Comparison of ENCODE assay signal across 8 cellular contexts in genomic region chr14:22850944-22851790, GRCh38. TPM values are rescaled to one million over a fixed set of nuclear protein-coding genes. Genes with fewer than 3 reads are reported as not detected.
DNase-seq lines count a peak whose midpoint lies in the region; ATAC-seq and FAIRE-seq lines count a peak whose summit lies in the region.

No MANE protein-coding gene starts in this region.

- H3K36me3 ChIP-seq in small intestine (ENCODE audit: control insufficient read depth in 2 of 2, insufficient read depth in 2 of 2, low read length in 2 of 2) (peaks cover 0 to 3% of the 10 kb centered on the region in 2 donors), HAP-1 (replicated peaks) (no peaks in the 10 kb centered on the region)

- no peak for ATAC-seq in GM21381 (IDR thresholded peaks at IDR 0.05; ENCODE audit: unreplicated experiment)

- H3K4me3 ChIP-seq in small intestine (ENCODE audit: low read depth in 1 of 2, low read length in 2 of 2): no peak overlapping the region
- no peak overlapping the region for H3K4me3 ChIP-seq in HAP-1

- no peaks in the 10 kb centered on the region for H3K27me3 ChIP-seq in small intestine (ENCODE audit: control insufficient read depth in 2 of 2, insufficient read depth in 2 of 2, low read length in 2 of 2)
- H3K27me3 ChIP-seq in HAP-1 (ENCODE audit: low read depth): no peaks in the 10 kb centered on the region

- H3K4me1 ChIP-seq in small intestine (ENCODE audit: control insufficient read depth in 2 of 2, insufficient read depth in 1 of 2, low read depth in 1 of 2, low read length in 1 of 2) (peaks cover 0 to 6% of the 10 kb centered on the region in 2 donors), HAP-1 (0 out of 2 replicates have a peak, but pooled peaks cover 2% of the 10 kb centered on the region)

- WGBS in small intestine, 3 donors: 64 to 81% (median 75%) methylated on average over 9 of the region's 9 CpGs

- in situ Hi-C loops in HAP-1 (cut with MboI; ENCODE audit: low sequenced_read_pairs): loop anchor here (25.0 kb wide), 1 partner anchor 464 kb away; no protein-coding TSS in a partner anchor

- FAIRE-seq in small intestine (lab: Jason Lieb, UNC): no peak

- DNase-seq in activated T-cell treated with anti-CD3 and anti-CD28 coated beads, Interleukin-2, amount 50 U/mL, for 48 hours: peak; percentile 60 to 71
- no peak for DNase-seq in activated T-cell treated with anti-CD3 and anti-CD28 coated beads, Interleukin-2, amount 50 U/mL, for 1 hour
- DNase-seq in amygdala (lab: John Stamatoyannopoulos, UW) (peak in 39 of 56 donors; percentile 8 to 84 (median 56)), hepatic stellate cell (ENCODE audit: low spot score) (peak; percentile 90), small intestine (no peak), HAP-1 (ENCODE audit: low spot score in 2 of 2) (no peak), iPS-NIHi11 (ENCODE audit: low spot score) (no peak)

- no peaks in the 10 kb centered on the region for H3K9me3 ChIP-seq in small intestine (ENCODE audit: control insufficient read depth, low read depth)
- no peaks in the 10 kb centered on the region for H3K9me3 ChIP-seq in HAP-1

- peak overlapping the region; percentile 37 to 94 for H3K27ac ChIP-seq in small intestine (ENCODE audit: low read depth in 1 of 2, low read length in 1 of 2)

RNA-seq across cellular contexts. Expression of gene MMP14, which starts 14.8 kb away (rescaled TPM):
- 100 to 1,000 TPM in 1 of 3 donors, 10 to 100 TPM in 1, 1 to 10 TPM in 1; 6.9 to 105 (median 16.8) TPM for polyA plus RNA-seq in small intestine

RNA-seq across cellular contexts. Expression of gene LRP10, which starts 20.4 kb away (rescaled TPM):
- 10 to 100 TPM; 19.7 to 87.3 (median 28.4) TPM for polyA plus RNA-seq in small intestine

RNA-seq across cellular contexts. Expression of gene MRPL52, which starts 21.5 kb away (rescaled TPM):
- 100 to 1,000 TPM; 117 to 164 (median 147) TPM for polyA plus RNA-seq in small intestine

RNA-seq across cellular contexts. Expression of gene REM2, which starts 31.9 kb away (rescaled TPM):
- 1 to 10 TPM in 1 of 3 donors, under 1 TPM in 2; 0.45 to 1.1 (median 0.90) TPM for polyA plus RNA-seq in small intestine

RNA-seq across cellular contexts. Expression of gene SLC7A7, which starts 35.9 kb away (rescaled TPM):
- 100 to 1,000 TPM in 2 of 3 donors, 10 to 100 TPM in 1; 52.9 to 355 (median 218) TPM for polyA plus RNA-seq in small intestine

Comparison
In these comparisons a context has a peak if more than half of its experiments do, and no peak if none do; other contexts are left out.
1. DNase-seq: peak in activated T-cell treated with anti-CD3 and anti-CD28 coated beads, Interleukin-2, amount 50 U/mL, for 48 hours (2 of 2), amygdala (39 of 56) and hepatic stellate cell (single experiment); none in activated T-cell treated with anti-CD3 and anti-CD28 coated beads, Interleukin-2, amount 50 U/mL, for 1 hour (single experiment), small intestine (single experiment), HAP-1 (0 of 2) and iPS-NIHi11 (single experiment).